Comparison of ENCODE assay signal across 1 cellular context in the genomic region with DNA sequence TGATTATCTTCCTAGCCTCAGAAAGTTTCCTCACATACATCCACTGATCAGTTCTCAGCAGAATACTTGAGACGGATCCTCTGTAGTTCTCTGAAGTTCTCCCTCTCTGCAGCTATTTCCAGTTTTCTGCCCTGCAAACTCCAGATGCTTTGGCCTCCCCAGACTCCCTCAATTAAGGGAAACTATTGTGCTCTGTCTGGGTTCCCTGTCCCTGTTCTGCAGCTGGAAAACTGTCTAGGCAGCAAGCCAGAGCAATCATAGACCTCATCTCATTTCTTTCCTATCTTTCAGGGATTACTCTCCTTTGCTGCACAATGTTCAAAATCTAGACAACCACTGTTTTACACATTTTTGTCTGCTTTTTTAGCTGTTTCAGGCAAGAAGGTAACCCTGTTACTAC.
TF ChIP-seq lines count a peak whose summit lies in the region.

No MANE protein-coding gene starts in this region.

TF ChIP-seq in K562, 482 proteins besides CTCF, POLR2A, EP300 and RAD21 (continued from another document):
- TF ChIP-seq, protein P1, sequence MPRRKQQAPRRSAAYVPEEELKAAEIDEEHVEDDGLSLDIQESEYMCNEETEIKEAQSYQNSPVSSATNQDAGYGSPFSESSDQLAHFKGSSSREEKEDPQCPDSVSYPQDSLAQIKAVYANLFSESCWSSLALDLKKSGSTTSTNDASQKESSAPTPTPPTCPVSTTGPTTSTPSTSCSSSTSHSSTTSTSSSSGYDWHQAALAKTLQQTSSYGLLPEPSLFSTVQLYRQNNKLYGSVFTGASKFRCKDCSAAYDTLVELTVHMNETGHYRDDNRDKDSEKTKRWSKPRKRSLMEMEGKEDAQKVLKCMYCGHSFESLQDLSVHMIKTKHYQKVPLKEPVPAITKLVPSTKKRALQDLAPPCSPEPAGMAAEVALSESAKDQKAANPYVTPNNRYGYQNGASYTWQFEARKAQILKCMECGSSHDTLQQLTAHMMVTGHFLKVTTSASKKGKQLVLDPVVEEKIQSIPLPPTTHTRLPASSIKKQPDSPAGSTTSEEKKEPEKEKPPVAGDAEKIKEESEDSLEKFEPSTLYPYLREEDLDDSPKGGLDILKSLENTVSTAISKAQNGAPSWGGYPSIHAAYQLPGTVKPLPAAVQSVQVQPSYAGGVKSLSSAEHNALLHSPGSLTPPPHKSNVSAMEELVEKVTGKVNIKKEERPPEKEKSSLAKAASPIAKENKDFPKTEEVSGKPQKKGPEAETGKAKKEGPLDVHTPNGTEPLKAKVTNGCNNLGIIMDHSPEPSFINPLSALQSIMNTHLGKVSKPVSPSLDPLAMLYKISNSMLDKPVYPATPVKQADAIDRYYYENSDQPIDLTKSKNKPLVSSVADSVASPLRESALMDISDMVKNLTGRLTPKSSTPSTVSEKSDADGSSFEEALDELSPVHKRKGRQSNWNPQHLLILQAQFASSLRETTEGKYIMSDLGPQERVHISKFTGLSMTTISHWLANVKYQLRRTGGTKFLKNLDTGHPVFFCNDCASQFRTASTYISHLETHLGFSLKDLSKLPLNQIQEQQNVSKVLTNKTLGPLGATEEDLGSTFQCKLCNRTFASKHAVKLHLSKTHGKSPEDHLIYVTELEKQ (CRISPR knock-in tag; IDR thresholded peaks at IDR 0.05): no peak
- TF ChIP-seq TBP (optimal IDR thresholded peaks at IDR 0.05; ENCODE audit: low read depth, low read length) (no peak), RFX1 (IDR thresholded peaks at IDR 0.05) (no peak), ARNT (IDR thresholded peaks at IDR 0.05) (no peak), ZNF124 (CRISPR knock-in tag; IDR thresholded peaks at IDR 0.05) (no peak), PRMT5 (CRISPR knock-in tag; IDR thresholded peaks at IDR 0.05) (no peak), ZNF175 (CRISPR knock-in tag; IDR thresholded peaks at IDR 0.05; ENCODE audit: low read depth) (no peak)
- TF ChIP-seq, protein P2, sequence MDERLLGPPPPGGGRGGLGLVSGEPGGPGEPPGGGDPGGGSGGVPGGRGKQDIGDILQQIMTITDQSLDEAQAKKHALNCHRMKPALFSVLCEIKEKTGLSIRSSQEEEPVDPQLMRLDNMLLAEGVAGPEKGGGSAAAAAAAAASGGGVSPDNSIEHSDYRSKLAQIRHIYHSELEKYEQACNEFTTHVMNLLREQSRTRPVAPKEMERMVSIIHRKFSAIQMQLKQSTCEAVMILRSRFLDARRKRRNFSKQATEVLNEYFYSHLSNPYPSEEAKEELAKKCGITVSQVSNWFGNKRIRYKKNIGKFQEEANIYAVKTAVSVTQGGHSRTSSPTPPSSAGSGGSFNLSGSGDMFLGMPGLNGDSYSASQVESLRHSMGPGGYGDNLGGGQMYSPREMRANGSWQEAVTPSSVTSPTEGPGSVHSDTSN (CRISPR knock-in tag; IDR thresholded peaks at IDR 0.05; ENCODE audit: low read depth): no peak
- TF ChIP-seq, protein P2 (tag; conservative IDR thresholded peaks at IDR 0.05; ENCODE audit: low read depth): no peak
- TF ChIP-seq, protein P3, sequence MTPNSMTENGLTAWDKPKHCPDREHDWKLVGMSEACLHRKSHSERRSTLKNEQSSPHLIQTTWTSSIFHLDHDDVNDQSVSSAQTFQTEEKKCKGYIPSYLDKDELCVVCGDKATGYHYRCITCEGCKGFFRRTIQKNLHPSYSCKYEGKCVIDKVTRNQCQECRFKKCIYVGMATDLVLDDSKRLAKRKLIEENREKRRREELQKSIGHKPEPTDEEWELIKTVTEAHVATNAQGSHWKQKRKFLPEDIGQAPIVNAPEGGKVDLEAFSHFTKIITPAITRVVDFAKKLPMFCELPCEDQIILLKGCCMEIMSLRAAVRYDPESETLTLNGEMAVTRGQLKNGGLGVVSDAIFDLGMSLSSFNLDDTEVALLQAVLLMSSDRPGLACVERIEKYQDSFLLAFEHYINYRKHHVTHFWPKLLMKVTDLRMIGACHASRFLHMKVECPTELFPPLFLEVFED (CRISPR knock-in tag; conservative IDR thresholded peaks at IDR 0.05): no peak
- TF ChIP-seq, protein P4, sequence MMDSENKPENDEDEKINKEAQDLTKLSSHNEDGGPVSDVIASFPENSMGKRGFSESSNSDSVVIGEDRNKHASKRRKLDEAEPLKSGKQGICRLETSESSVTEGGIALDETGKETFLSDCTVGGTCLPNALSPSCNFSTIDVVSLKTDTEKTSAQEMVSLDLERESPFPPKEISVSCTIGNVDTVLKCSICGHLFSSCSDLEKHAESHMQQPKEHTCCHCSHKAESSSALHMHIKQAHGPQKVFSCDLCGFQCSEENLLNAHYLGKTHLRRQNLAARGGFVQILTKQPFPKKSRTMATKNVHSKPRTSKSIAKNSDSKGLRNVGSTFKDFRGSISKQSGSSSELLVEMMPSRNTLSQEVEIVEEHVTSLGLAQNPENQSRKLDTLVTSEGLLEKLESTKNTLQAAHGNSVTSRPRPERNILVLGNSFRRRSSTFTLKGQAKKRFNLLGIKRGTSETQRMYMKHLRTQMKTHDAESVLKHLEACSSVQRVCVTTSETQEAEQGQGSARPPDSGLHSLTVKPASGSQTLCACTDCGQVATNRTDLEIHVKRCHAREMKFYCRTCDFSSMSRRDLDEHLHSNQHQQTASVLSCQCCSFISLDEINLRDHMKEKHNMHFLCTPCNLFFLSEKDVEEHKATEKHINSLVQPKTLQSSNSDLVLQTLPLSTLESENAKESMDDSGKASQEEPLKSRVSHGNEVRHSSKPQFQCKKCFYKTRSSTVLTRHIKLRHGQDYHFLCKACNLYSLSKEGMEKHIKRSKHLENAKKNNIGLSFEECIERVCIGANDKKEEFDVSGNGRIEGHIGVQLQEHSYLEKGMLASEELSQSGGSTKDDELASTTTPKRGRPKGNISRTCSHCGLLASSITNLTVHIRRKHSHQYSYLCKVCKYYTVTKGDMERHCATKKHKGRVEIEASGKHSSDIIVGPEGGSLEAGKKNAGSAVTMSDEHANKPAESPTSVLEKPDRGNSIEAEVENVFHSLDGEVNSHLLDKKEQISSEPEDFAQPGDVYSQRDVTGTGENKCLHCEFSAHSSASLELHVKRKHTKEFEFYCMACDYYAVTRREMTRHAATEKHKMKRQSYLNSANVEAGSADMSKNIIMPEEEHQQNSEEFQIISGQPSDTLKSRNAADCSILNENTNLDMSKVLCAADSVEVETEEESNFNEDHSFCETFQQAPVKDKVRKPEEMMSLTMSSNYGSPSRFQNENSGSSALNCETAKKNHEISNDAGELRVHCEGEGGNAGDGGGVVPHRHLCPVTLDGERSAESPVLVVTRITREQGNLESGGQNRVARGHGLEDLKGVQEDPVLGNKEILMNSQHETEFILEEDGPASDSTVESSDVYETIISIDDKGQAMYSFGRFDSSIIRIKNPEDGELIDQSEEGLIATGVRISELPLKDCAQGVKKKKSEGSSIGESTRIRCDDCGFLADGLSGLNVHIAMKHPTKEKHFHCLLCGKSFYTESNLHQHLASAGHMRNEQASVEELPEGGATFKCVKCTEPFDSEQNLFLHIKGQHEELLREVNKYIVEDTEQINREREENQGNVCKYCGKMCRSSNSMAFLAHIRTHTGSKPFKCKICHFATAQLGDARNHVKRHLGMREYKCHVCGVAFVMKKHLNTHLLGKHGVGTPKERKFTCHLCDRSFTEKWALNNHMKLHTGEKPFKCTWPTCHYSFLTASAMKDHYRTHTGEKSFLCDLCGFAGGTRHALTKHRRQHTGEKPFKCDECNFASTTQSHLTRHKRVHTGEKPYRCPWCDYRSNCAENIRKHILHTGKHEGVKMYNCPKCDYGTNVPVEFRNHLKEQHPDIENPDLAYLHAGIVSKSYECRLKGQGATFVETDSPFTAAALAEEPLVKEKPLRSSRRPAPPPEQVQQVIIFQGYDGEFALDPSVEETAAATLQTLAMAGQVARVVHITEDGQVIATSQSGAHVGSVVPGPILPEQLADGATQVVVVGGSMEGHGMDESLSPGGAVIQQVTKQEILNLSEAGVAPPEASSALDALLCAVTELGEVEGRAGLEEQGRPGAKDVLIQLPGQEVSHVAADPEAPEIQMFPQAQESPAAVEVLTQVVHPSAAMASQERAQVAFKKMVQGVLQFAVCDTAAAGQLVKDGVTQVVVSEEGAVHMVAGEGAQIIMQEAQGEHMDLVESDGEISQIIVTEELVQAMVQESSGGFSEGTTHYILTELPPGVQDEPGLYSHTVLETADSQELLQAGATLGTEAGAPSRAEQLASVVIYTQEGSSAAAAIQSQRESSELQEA (IDR thresholded peaks at IDR 0.05; ENCODE audit: low read depth): no peak
- TF ChIP-seq, protein P5, sequence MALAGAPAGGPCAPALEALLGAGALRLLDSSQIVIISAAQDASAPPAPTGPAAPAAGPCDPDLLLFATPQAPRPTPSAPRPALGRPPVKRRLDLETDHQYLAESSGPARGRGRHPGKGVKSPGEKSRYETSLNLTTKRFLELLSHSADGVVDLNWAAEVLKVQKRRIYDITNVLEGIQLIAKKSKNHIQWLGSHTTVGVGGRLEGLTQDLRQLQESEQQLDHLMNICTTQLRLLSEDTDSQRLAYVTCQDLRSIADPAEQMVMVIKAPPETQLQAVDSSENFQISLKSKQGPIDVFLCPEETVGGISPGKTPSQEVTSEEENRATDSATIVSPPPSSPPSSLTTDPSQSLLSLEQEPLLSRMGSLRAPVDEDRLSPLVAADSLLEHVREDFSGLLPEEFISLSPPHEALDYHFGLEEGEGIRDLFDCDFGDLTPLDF (CRISPR knock-in tag; IDR thresholded peaks at IDR 0.05): no peak
- TF ChIP-seq, protein P6, sequence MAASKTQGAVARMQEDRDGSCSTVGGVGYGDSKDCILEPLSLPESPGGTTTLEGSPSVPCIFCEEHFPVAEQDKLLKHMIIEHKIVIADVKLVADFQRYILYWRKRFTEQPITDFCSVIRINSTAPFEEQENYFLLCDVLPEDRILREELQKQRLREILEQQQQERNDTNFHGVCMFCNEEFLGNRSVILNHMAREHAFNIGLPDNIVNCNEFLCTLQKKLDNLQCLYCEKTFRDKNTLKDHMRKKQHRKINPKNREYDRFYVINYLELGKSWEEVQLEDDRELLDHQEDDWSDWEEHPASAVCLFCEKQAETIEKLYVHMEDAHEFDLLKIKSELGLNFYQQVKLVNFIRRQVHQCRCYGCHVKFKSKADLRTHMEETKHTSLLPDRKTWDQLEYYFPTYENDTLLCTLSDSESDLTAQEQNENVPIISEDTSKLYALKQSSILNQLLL (CRISPR knock-in tag; IDR thresholded peaks at IDR 0.05; ENCODE audit: borderline replicate concordance): no peak
- TF ChIP-seq, protein P7, sequence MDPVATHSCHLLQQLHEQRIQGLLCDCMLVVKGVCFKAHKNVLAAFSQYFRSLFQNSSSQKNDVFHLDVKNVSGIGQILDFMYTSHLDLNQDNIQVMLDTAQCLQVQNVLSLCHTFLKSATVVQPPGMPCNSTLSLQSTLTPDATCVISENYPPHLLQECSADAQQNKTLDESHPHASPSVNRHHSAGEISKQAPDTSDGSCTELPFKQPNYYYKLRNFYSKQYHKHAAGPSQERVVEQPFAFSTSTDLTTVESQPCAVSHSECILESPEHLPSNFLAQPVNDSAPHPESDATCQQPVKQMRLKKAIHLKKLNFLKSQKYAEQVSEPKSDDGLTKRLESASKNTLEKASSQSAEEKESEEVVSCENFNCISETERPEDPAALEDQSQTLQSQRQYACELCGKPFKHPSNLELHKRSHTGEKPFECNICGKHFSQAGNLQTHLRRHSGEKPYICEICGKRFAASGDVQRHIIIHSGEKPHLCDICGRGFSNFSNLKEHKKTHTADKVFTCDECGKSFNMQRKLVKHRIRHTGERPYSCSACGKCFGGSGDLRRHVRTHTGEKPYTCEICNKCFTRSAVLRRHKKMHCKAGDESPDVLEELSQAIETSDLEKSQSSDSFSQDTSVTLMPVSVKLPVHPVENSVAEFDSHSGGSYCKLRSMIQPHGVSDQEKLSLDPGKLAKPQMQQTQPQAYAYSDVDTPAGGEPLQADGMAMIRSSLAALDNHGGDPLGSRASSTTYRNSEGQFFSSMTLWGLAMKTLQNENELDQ (CRISPR knock-in tag; IDR thresholded peaks at IDR 0.05; ENCODE audit: borderline replicate concordance): no peak
